15 cellular contexts compared by ENCODE assay signal in genomic region chr10:47964262-47964661, GRCh38. TPM values are rescaled to one million over a fixed set of nuclear protein-coding genes. Genes with fewer than 3 reads are reported as not detected.
DNase-seq lines count a peak whose midpoint lies in the region; ATAC-seq, FAIRE-seq and TF ChIP-seq lines count a peak whose summit lies in the region.
"Not testable (repeated sequence)": the region's sequence is repeated elsewhere in the genome, so short reads cannot be mapped to it uniquely, and the experiment has no call there.
"Had no signal": no experiment of that assay in that cellular context is flagged by ENCODE, and none has a peak within 500 bp of the region (broad histone marks: within the 10 kb centered on the region; RNA-seq: fewer than 3 reads in every experiment).

No MANE protein-coding gene starts in this region.

- not testable (repeated sequence) for H3K4me1 ChIP-seq in A549; K562 (replicated peaks in 1 of 2; ENCODE audit: control insufficient read depth in 2 of 2, insufficient read depth in 2 of 2, low read length in 2 of 2); right lobe of liver; aorta (ENCODE audit: control insufficient read depth in 1 of 2, insufficient read depth in 2 of 2, low read length in 2 of 2)

- H4K20me1 ChIP-seq in K562 (replicated peaks; ENCODE audit: control insufficient read depth, insufficient read depth, low read length) = not testable (repeated sequence)

- ATAC-seq in A549 (peak; percentile 7 to 9; a peak in 2 of 6 replicates), K562 (peak; percentile 79), Right ventricle myocardium superior (ENCODE audit: poor library complexity) (peak; percentile 28), left ventricle myocardium superior (peak; percentile 65), right lobe of liver (peak; percentile 63 to 84 (median 76)), omental fat pad (ENCODE audit: low FRiP score) (peak; percentile 90), aorta (ENCODE audit: low FRiP score) (peak; percentile 63)

- H2AFZ ChIP-seq in K562 (ENCODE audit: low read depth, low read length) = not testable (repeated sequence)

- H3K9ac ChIP-seq in K562 (ENCODE audit: insufficient read depth in 1 of 2, low read depth in 2 of 2, low read length in 2 of 2) = not testable (repeated sequence)

- in situ Hi-C loops in K562 (cut with MboI) = not testable (repeated sequence)

- intact Hi-C loops in K562 (cut with micrococcal nuclease); Right ventricle myocardium superior (cut with DNase I); left ventricle myocardium superior (cut with micrococcal nuclease); right lobe of liver (cut with DNase I); aorta (cut with DNase I): not testable (repeated sequence)

- not testable (repeated sequence) for H3K27me3 ChIP-seq in K562 (ENCODE audit: control insufficient read depth in 2 of 2, insufficient read depth in 2 of 2, low read length in 2 of 2); right lobe of liver; aorta (ENCODE audit: control insufficient read depth in 1 of 2, insufficient read depth in 2 of 2, low read length in 1 of 2)

- TF ChIP-seq POLR2A in A549 (IDR thresholded peaks at IDR 0.05; ENCODE audit: low read length); K562 (conservative IDR thresholded peaks at IDR 0.05); right lobe of liver (IDR thresholded peaks at IDR 0.05): not testable (repeated sequence)

- not testable (repeated sequence) for FAIRE-seq in A549 (lab: Jason Lieb, UNC); K562 (lab: Jason Lieb, UNC)

- not testable (repeated sequence) for H3K4me2 ChIP-seq in A549; K562 (ENCODE audit: insufficient read depth, low read length)

- not testable (repeated sequence) for H3K79me2 ChIP-seq in K562 (ENCODE audit: control insufficient read depth, insufficient read depth, low read length)

- H3K9me3 ChIP-seq in A549; K562 (replicated peaks; ENCODE audit: control insufficient read depth, insufficient read depth, low read depth, low read length); right lobe of liver; aorta (ENCODE audit: control insufficient read depth, low read length): not testable (repeated sequence)

- POLR2A ChIA-PET in A549 (lab: Yijun Ruan, JAX); K562 (lab: Yijun Ruan, JAX): not testable (repeated sequence)

- TF ChIP-seq RAD21 in A549 (conservative IDR thresholded peaks at IDR 0.05 in 1 of 2, IDR thresholded peaks at IDR 0.05 in 1 of 2); K562 (CRISPR knock-in tag; conservative IDR thresholded peaks at IDR 0.05 in 1 of 2, IDR thresholded peaks at IDR 0.05 in 1 of 2): not testable (repeated sequence)

- no CpG with 5 or more reads among the region's 10 CpGs for WGBS in A549 (ENCODE audit: missing lambda C conversion rate)
- no CpG with 5 or more reads among the region's 10 CpGs for WGBS in K562 (ENCODE audit: insufficient coverage, low coverage, missing lambda C conversion rate)
- no CpG with 5 or more reads among the region's 10 CpGs for WGBS in right lobe of liver (ENCODE audit: insufficient coverage, low coverage, low lambda C conversion rate, missing lambda C conversion rate)
- no CpG with 5 or more reads among the region's 10 CpGs for WGBS in aorta, 2 donors

- H3K36me3 ChIP-seq in K562 (ENCODE audit: control insufficient read depth, insufficient read depth, low read length); right lobe of liver; aorta (ENCODE audit: control insufficient read depth in 1 of 2, insufficient read depth in 2 of 2, low read length in 1 of 2): not testable (repeated sequence)

- CTCF ChIA-PET in A549 (lab: Yijun Ruan, JAX); K562 (lab: Yijun Ruan, JAX; ENCODE audit: low intra/inter-chr PET ratio): not testable (repeated sequence)

- BruUV-seq in K562 (replicated peaks; lab: Mats Ljungman, UMichigan) = not testable (repeated sequence)

- not testable (repeated sequence) for H3K27ac ChIP-seq in A549; K562 (ENCODE audit: extremely low read depth, low read depth, low read length); right lobe of liver; aorta (ENCODE audit: low read depth in 1 of 2, low read length in 2 of 2)

- not testable (repeated sequence) for H3K9me1 ChIP-seq in K562 (ENCODE audit: control insufficient read depth, insufficient read depth, low read length)

- TF ChIP-seq CTCF in A549 (IDR thresholded peaks at IDR 0.05); K562 (IDR thresholded peaks at IDR 0.05 in 2 of 3, conservative IDR thresholded peaks at IDR 0.05 in 1 of 3; ENCODE audit: insufficient read depth in 2 of 3, low read depth in 1 of 3, low read length in 3 of 3); right lobe of liver (IDR thresholded peaks at IDR 0.05); omental fat pad (IDR thresholded peaks at IDR 0.05): not testable (repeated sequence)

- not testable (repeated sequence) for TF ChIP-seq EP300 in A549 (IDR thresholded peaks at IDR 0.05); K562 (IDR thresholded peaks at IDR 0.05; ENCODE audit: low read length)

- DNase-seq in A549 (ENCODE audit: low read depth in 1 of 2, low spot score in 1 of 2); K562 (ENCODE audit: extremely low read depth in 1 of 4, low spot score in 3 of 4); Right ventricle myocardium superior; left ventricle myocardium superior; right lobe of liver; omental fat pad (ENCODE audit: low spot score); aorta: not testable (repeated sequence)

- H3K4me3 ChIP-seq in A549; K562; right lobe of liver; aorta (ENCODE audit: low read length in 2 of 2): not testable (repeated sequence)

RNA-seq across cellular contexts. Expression of gene FAM25C, which starts 35.3 kb away (rescaled TPM):
- polyA plus RNA-seq in A549 (2011; rRNA removed) (0.59 TPM in 1 of 2 replicates, not detected in the other), A549 (2017; fragmentation: RNase III; extraction: RNeasy Plus Mini Kit Qiagen cat#74134 plus additional on column Dnase treatment) (0.70 to 0.73 TPM in 2 of 3 replicates, not detected in the other), K562 (2011; rRNA removed) (not detected in 2 replicates), K562 (2014; fragmentation: Illumina TruSeq; extraction: Trizol) (not detected in 2 replicates), K562 (2014; fragmentation: Nextera tagmentation; extraction: Ambion mirVana) (not detected), K562 (2014; rRNA removed) (not detected in 2 replicates), aorta (10 to 100 TPM in 1 of 2 donors, not detected in 1; 41.1 TPM)
- 1.8 and 3.9 TPM in 2 replicates for polyA plus RNA-seq in A549 (2012; cell fraction: cytosol; rRNA removed)
- polyA plus RNA-seq in A549 (2012; cell fraction: nucleus; rRNA removed) = 5.2 TPM in 1 of 2 replicates, not detected in the other
- not detected in 2 replicates for polyA minus RNA-seq in A549 (2011; rRNA and poly(A)+ RNA removed)
- not detected in 2 replicates for total RNA-seq in K562 (2011; cell fraction: chromatin; rRNA removed; ENCODE audit: low replicate concordance)
- not detected in 2 replicates for total RNA-seq in K562 (2011; cell fraction: nucleolus; rRNA removed)
- total RNA-seq in K562 (2011; cell fraction: nucleoplasm; rRNA removed) = not detected in 2 replicates
- total RNA-seq in K562 (2014; rRNA removed) (not detected in 2 replicates), K562 (2014; rRNA removed; fragmentation: Illumina TruSeq; extraction: Trizol) (not detected in 2 replicates), K562 (2015; rRNA removed; fragmentation: Illumina TruSeq; extraction: Trizol) (not detected in 2 replicates), K562 (2021) (not detected in 2 replicates), Right ventricle myocardium superior (not detected), left ventricle myocardium superior (not detected), right lobe of liver (under 1 TPM in 1 of 6 experiments, not detected in 5; 0.84 TPM), omental fat pad (not detected), aorta (not detected)
- polyA plus RNA-seq in K562 (2011; cell fraction: cytosol; rRNA removed) = not detected in 2 replicates
- not detected in 2 replicates for polyA plus RNA-seq in K562 (2011; cell fraction: nucleus; rRNA removed)
- polyA plus RNA-seq in K562 (2012) = not detected in 2 replicates
- not detected in 2 replicates for polyA minus RNA-seq in K562 (2011; rRNA and poly(A)+ RNA removed)
- not detected in 2 replicates for polyA minus RNA-seq in K562 (2011; cell fraction: cytosol; rRNA and poly(A)+ RNA removed)
- not detected in 2 replicates for polyA minus RNA-seq in K562 (2011; cell fraction: nucleus; rRNA and poly(A)+ RNA removed)
- total RNA-seq: A673; CD4-positive, alpha-beta memory T cell; Daoy; GM23248; H4; HepG2 had no signal
- polyA plus RNA-seq: AG04450; CD14-positive monocyte; CD4-positive, alpha-beta memory T cell; GM23248; HepG2 had no signal

RNA-seq across cellular contexts. Expression of gene NPY4R2, which starts 45.8 kb away (rescaled TPM):
- polyA plus RNA-seq in A549 (2011; rRNA removed) (30.0 and 36.4 TPM in 2 replicates), A549 (2017; fragmentation: RNase III; extraction: RNeasy Plus Mini Kit Qiagen cat#74134 plus additional on column Dnase treatment) (31.1 to 37.8 TPM (median 33.1 TPM) in 3 replicates), K562 (2011; rRNA removed) (not detected in 2 replicates), K562 (2014; fragmentation: Illumina TruSeq; extraction: Trizol) (not detected in 2 replicates), K562 (2014; fragmentation: Nextera tagmentation; extraction: Ambion mirVana) (not detected), K562 (2014; rRNA removed) (not detected in 2 replicates), aorta (not detected)
- polyA plus RNA-seq in A549 (2012; cell fraction: cytosol; rRNA removed) = 79.5 and 109 TPM in 2 replicates
- 166 and 256 TPM in 2 replicates for polyA plus RNA-seq in A549 (2012; cell fraction: nucleus; rRNA removed)
- polyA minus RNA-seq in A549 (2011; rRNA and poly(A)+ RNA removed) = 101 and 106 TPM in 2 replicates
- total RNA-seq in K562 (2011; cell fraction: chromatin; rRNA removed; ENCODE audit: low replicate concordance) = not detected in 2 replicates
- total RNA-seq in K562 (2011; cell fraction: nucleolus; rRNA removed) = not detected in 2 replicates
- not detected in 2 replicates for total RNA-seq in K562 (2011; cell fraction: nucleoplasm; rRNA removed)
- total RNA-seq in K562 (2014; rRNA removed) (not detected in 2 replicates), K562 (2014; rRNA removed; fragmentation: Illumina TruSeq; extraction: Trizol) (not detected in 2 replicates), K562 (2015; rRNA removed; fragmentation: Illumina TruSeq; extraction: Trizol) (not detected in 2 replicates), K562 (2021) (not detected in 2 replicates), Right ventricle myocardium superior (not detected), left ventricle myocardium superior (not detected), right lobe of liver (not detected), omental fat pad (1 to 10 TPM in 1 of 4 donors, under 1 TPM in 1, not detected in 2; 0.28 to 5.8 TPM), aorta (not detected)
- polyA plus RNA-seq in K562 (2011; cell fraction: cytosol; rRNA removed) = not detected in 2 replicates
- polyA plus RNA-seq in K562 (2011; cell fraction: nucleus; rRNA removed) = not detected in 2 replicates
- not detected in 2 replicates for polyA plus RNA-seq in K562 (2012)
- not detected in 2 replicates for polyA minus RNA-seq in K562 (2011; rRNA and poly(A)+ RNA removed)
- not detected in 2 replicates for polyA minus RNA-seq in K562 (2011; cell fraction: cytosol; rRNA and poly(A)+ RNA removed)
- polyA minus RNA-seq in K562 (2011; cell fraction: nucleus; rRNA and poly(A)+ RNA removed) = not detected in 2 replicates
- total RNA-seq: A673; CD4-positive, alpha-beta memory T cell; Daoy; GM23248; HepG2 had no signal
- polyA plus RNA-seq: CD14-positive monocyte; CD4-positive, alpha-beta memory T cell; GM23248; HepG2 had no signal

Comparison
In these comparisons a context has a peak if more than half of its experiments do, and no peak if none do; other contexts are left out.
1. ATAC-seq: peak in every context shown above with its lines; median percentile 90 in omental fat pad; 79 in K562; 76 in right lobe of liver; 65 in left ventricle myocardium superior; 63 in aorta; 28 in Right ventricle myocardium superior; 8 in A549.